Comparison of ENCODE assay signal across 1 cellular context in the genomic region with DNA sequence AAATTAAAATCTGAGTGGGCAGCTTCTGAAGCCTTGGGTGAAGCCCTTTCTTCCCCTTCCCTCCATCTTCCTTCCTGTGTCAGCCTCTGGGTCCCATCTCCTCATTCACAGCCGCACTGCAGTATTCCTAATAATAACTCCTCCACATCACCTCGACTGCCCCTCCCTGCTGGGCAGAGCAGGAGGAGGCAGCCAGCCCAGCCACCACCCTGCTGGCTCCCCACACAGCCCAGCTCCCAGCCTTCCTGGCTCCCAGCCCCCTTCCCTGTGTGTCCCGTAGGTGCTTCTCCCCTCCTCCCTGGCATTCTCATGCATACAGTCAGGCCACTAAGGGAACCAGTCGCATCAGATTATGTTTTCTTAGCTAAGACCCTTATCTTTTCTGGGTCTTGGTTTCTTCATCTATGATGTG.
TF ChIP-seq lines count a peak whose summit lies in the region.

No MANE protein-coding gene starts in this region.

TF ChIP-seq in neural cell, 6 proteins besides CTCF, POLR2A, EP300 and RAD21 (continued from another document):
- no peak for TF ChIP-seq EZH2 (IDR thresholded peaks at IDR 0.05; ENCODE audit: borderline replicate concordance, insufficient read depth, low read length, poor library complexity, severe bottlenecking)
TF ChIP-seq in neural cell: peak in this region for 0.
